In genomic region chr13:100883453-100883852, GRCh38 we compare ENCODE assay signal across 32 cellular contexts.
DNase-seq lines count a peak whose midpoint lies in the region; ATAC-seq and TF ChIP-seq lines count a peak whose summit lies in the region.
"Had no signal": no experiment of that assay in that cellular context is flagged by ENCODE, and none has a peak within 500 bp of the region (broad histone marks: within the 10 kb centered on the region; RNA-seq: fewer than 3 reads in every experiment).

No MANE protein-coding gene starts in this region.

- no peak overlapping the region for H3K4me3 Mint-ChIP-seq in activated CD4-positive, alpha-beta memory T cell treated with anti-CD3 and anti-CD28 coated beads for 36 hours
- H3K4me3 Mint-ChIP-seq: activated CD8-positive, alpha-beta T cell treated with anti-CD3 and anti-CD28 coated beads for 36 hours; activated naive CD4-positive, alpha-beta T cell treated with anti-CD3 and anti-CD28 coated beads, Interleukin-2, amount 10 ng/mL, durations not matched to agents 7 days and 5 days; activated T-helper 17 cell treated with anti-CD3 and anti-CD28 coated beads, Interleukin-2, amount 50 U/mL, for 72 hours; central memory CD8-positive, alpha-beta T cell; dendritic cell treated with granulocyte-macrophage colony-stimulating factor and Interleukin-4, amounts not matched to agents 40 ng/mL and 50 ng/mL, for 4 days; endodermal cell; nephron progenitor cell; T-helper 1 cell treated with Interleukin-12 subunit alpha and Interleukin-12 subunit beta and Interleukin-4 antibody, amounts not matched to agents 30 μg/mL and 1 μg/mL, for 36 hours had no signal

- H3K4me3 ChIP-seq in IMR-90 (ENCODE audit: insufficient read depth, low read depth, low read length), result no peak overlapping the region
- no peak overlapping the region for H3K4me3 ChIP-seq in liver (ENCODE audit: low read depth in 1 of 3, low read length in 3 of 3)
- H3K4me3 ChIP-seq: adrenal gland; BLaER1 treated with 17β-estradiol and CSF1 and Interleukin-3, amounts not matched to agents 10 nM and 100 nM; esophagus squamous epithelium; HAP-1; lung; ovary; suprapubic skin had no signal

- dilution Hi-C loops in IMR-90 (cut with HindIII; ENCODE audit: low sequenced_read_pairs, unreplicated experiment), result no loop called here

- H3K79me1 ChIP-seq in IMR-90 (ENCODE audit: low read depth in 1 of 2, low read length in 2 of 2), result no peaks in the 10 kb centered on the region

- no peak overlapping the region for H3K18ac ChIP-seq in IMR-90 (ENCODE audit: low read depth, low read length)

- H3K27ac ChIP-seq in IMR-90 (ENCODE audit: insufficient read depth, low read length), result no peak overlapping the region
- H3K27ac ChIP-seq in liver (ENCODE audit: low read depth in 1 of 2, low read length in 2 of 2), result no peak overlapping the region
- H3K27ac ChIP-seq: adrenal gland; BLaER1 treated with 17β-estradiol and CSF1 and Interleukin-3, amounts not matched to agents 10 nM and 100 nM; esophagus squamous epithelium; ovary; suprapubic skin had no signal

- no peaks in the 10 kb centered on the region for H4K20me1 ChIP-seq in IMR-90 (ENCODE audit: insufficient read depth, low read length)
- H4K20me1 ChIP-seq: BLaER1 treated with 17β-estradiol and CSF1 and Interleukin-3, amounts not matched to agents 10 nM and 100 nM had no signal

- TF ChIP-seq RAD21 in IMR-90 (IDR thresholded peaks at IDR 0.05; ENCODE audit: low read length) (no peak), liver (IDR thresholded peaks at IDR 0.05) (peak; percentile 8 to 23)

- 0 out of 2 replicates have a peak overlapping the region, but pooled peaks have one; percentile 6 for H2BK120ac ChIP-seq in IMR-90 (ENCODE audit: low read depth, low read length)

- DNase-seq in COR-L47 (lab: John Stamatoyannopoulos, UW) (peak; percentile 1), IMR-90 (no peak), SK-MEL-5 (ENCODE audit: low read depth, low spot score) (peak; percentile 8), NCI-H2196 treated with DMSO at 0.1 percent for 48 hours (lab: John Stamatoyannopoulos, UW; ENCODE audit: unreplicated experiment) (no peak), NOMO-1 (lab: John Stamatoyannopoulos, UW; ENCODE audit: unreplicated experiment in 2 of 2) (no peak)
- DNase-seq in activated CD4-positive, alpha-beta memory T cell treated with anti-CD3 and anti-CD28 coated beads for 36 hours, result no peak
- DNase-seq: activated CD8-positive, alpha-beta T cell treated with anti-CD3 and anti-CD28 coated beads for 36 hours; activated naive CD4-positive, alpha-beta T cell treated with anti-CD3 and anti-CD28 coated beads, Interleukin-2, amount 10 ng/mL, durations not matched to agents 7 days and 5 days; adrenal gland; DMS79 treated with DMSO at 0.1 percent for 48 hours; endodermal cell; esophagus squamous epithelium; GF-D8; NCI-H2029; NCI-H2227 treated with DMSO at 0.1 percent for 48 hours; NCI-H748 treated with DMSO at 0.1 percent for 48 hours; nephron progenitor cell; ovary; retina; SK-N-SH; small intestine; stimulated activated naive CD4-positive, alpha-beta T cell had no signal

- 0 out of 2 replicates have a peak, but pooled peaks cover 2% of the 10 kb centered on the region for H3K9me1 ChIP-seq in IMR-90 (ENCODE audit: insufficient read depth, low read length)

- no peaks in the 10 kb centered on the region for H3K27me3 ChIP-seq in IMR-90 (ENCODE audit: control insufficient read depth, insufficient read depth, low read length)
- no peaks in the 10 kb centered on the region for H3K27me3 ChIP-seq in liver (ENCODE audit: control insufficient read depth in 4 of 4, insufficient read depth in 4 of 4, low read length in 3 of 4)
- H3K27me3 ChIP-seq: adrenal gland; BLaER1 treated with 17β-estradiol and CSF1 and Interleukin-3, amounts not matched to agents 10 nM and 100 nM; esophagus squamous epithelium; ovary; suprapubic skin had no signal

- H3K4me1 Mint-ChIP-seq in activated CD4-positive, alpha-beta memory T cell treated with anti-CD3 and anti-CD28 coated beads for 36 hours (ENCODE audit: low read depth), result no peaks in the 10 kb centered on the region
- H3K4me1 Mint-ChIP-seq: activated naive CD4-positive, alpha-beta T cell treated with anti-CD3 and anti-CD28 coated beads, Interleukin-2, amount 10 ng/mL, durations not matched to agents 7 days and 5 days; activated T-helper 17 cell treated with anti-CD3 and anti-CD28 coated beads, Interleukin-2, amount 50 U/mL, for 72 hours; central memory CD8-positive, alpha-beta T cell; endodermal cell had no signal

- H3K4me2 ChIP-seq in IMR-90 (ENCODE audit: low read depth, low read length), result no peak overlapping the region
- H3K4me2 ChIP-seq: BLaER1 treated with 17β-estradiol and CSF1 and Interleukin-3, amounts not matched to agents 10 nM and 100 nM; SK-N-SH had no signal

- no peak overlapping the region for H3K14ac ChIP-seq in IMR-90 (replicated peaks; ENCODE audit: low read depth, low read length)

- no peaks in the 10 kb centered on the region for H3K36me3 ChIP-seq in IMR-90 (ENCODE audit: control insufficient read depth, insufficient read depth, low read length)
- H3K36me3 ChIP-seq in liver (ENCODE audit: control insufficient read depth in 4 of 4, insufficient read depth in 3 of 4, low read depth in 1 of 4, low read length in 3 of 4), result no peaks in the 10 kb centered on the region
- H3K36me3 ChIP-seq: adrenal gland; BLaER1 treated with 17β-estradiol and CSF1 and Interleukin-3, amounts not matched to agents 10 nM and 100 nM; esophagus squamous epithelium; HAP-1; ovary; suprapubic skin had no signal

- no peak for TF ChIP-seq POLR2A in IMR-90 (IDR thresholded peaks at IDR 0.05; ENCODE audit: low read depth, low read length)

- POLR2A ChIA-PET in IMR-90 (lab: Charles Lee; ENCODE audit: unreplicated experiment), result no interaction called here
- POLR2A ChIA-PET in activated CD4-positive, alpha-beta memory T cell treated with anti-CD3 and anti-CD28 coated beads for 36 hours (lab: Charles Lee), result no interaction called here

- intact Hi-C loops in IMR-90 (cut with micrococcal nuclease), result no loop called here
- intact Hi-C loops in activated CD4-positive, alpha-beta memory T cell treated with anti-CD3 and anti-CD28 coated beads for 36 hours (cut with micrococcal nuclease), result no loop called here

- H4K8ac ChIP-seq in IMR-90 (ENCODE audit: low read depth in 2 of 2, low read length in 2 of 2), result no peak overlapping the region

- H3K9me3 ChIP-seq in IMR-90 (ENCODE audit: control insufficient read depth, insufficient read depth, low read length) (no peaks in the 10 kb centered on the region), liver (ENCODE audit: control insufficient read depth in 4 of 4, low read length in 3 of 4) (no peaks in the 10 kb centered on the region)
- H3K9me3 ChIP-seq: adrenal gland; BLaER1 treated with 17β-estradiol and CSF1 and Interleukin-3, amounts not matched to agents 10 nM and 100 nM; esophagus squamous epithelium; HAP-1; ovary; SK-N-SH; suprapubic skin had no signal

- in situ Hi-C loops in IMR-90 (cut with MboI; ENCODE audit: low sequenced_read_pairs), result no loop called here
- in situ Hi-C loops in SK-MEL-5 (cut with HindIII; ENCODE audit: low pct_unique_long_range_greater_than_20kb, low sequenced_read_pairs), result no loop called here

- no peak overlapping the region for H4K5ac ChIP-seq in IMR-90 (ENCODE audit: low read depth, low read length)

- H3K27me3 Mint-ChIP-seq in activated CD4-positive, alpha-beta memory T cell treated with anti-CD3 and anti-CD28 coated beads for 36 hours, result peaks cover 9% of the 10 kb centered on the region
- H3K27me3 Mint-ChIP-seq: activated naive CD4-positive, alpha-beta T cell treated with anti-CD3 and anti-CD28 coated beads, Interleukin-2, amount 10 ng/mL, durations not matched to agents 7 days and 5 days; dendritic cell treated with granulocyte-macrophage colony-stimulating factor and Interleukin-4, amounts not matched to agents 40 ng/mL and 50 ng/mL, for 4 days had no signal

- H3K4ac ChIP-seq in IMR-90 (ENCODE audit: low read depth, low read length), result no peak overlapping the region

- peaks cover 2% of the 10 kb centered on the region; the same call in 1 of the 2 replicates for H3K4me1 ChIP-seq in IMR-90 (ENCODE audit: control insufficient read depth, insufficient read depth, low read length)
- H3K4me1 ChIP-seq in liver (ENCODE audit: control insufficient read depth in 4 of 4, insufficient read depth in 4 of 4, low read length in 3 of 4), result no peaks in the 10 kb centered on the region
- H3K4me1 ChIP-seq: adrenal gland, esophagus squamous epithelium, HAP-1, suprapubic skin had no signal

- H2BK5ac ChIP-seq in IMR-90 (ENCODE audit: low read depth, low read length, poor library complexity, severe bottlenecking), result no peak overlapping the region

- H2AK9ac ChIP-seq in IMR-90 (replicated peaks; ENCODE audit: low read depth, low read length, poor library complexity), result no peak overlapping the region

- no peaks in the 10 kb centered on the region for H3K36me3 Mint-ChIP-seq in activated CD4-positive, alpha-beta memory T cell treated with anti-CD3 and anti-CD28 coated beads for 36 hours
- H3K36me3 Mint-ChIP-seq: activated naive CD4-positive, alpha-beta T cell treated with anti-CD3 and anti-CD28 coated beads, Interleukin-2, amount 10 ng/mL, durations not matched to agents 7 days and 5 days had no signal

- no peak overlapping the region for H2BK20ac ChIP-seq in IMR-90 (ENCODE audit: low read depth, low read length)

- H3K9ac ChIP-seq in IMR-90 (ENCODE audit: low read depth, low read length), result no peak overlapping the region
- no peak overlapping the region for H3K9ac ChIP-seq in liver (ENCODE audit: low read depth in 1 of 2, low read length in 2 of 2)
- H3K9ac ChIP-seq: BLaER1 treated with 17β-estradiol and CSF1 and Interleukin-3, amounts not matched to agents 10 nM and 100 nM; SK-N-SH had no signal

- no peak overlapping the region for H2AK5ac ChIP-seq in IMR-90 (ENCODE audit: low read depth, low read length)

- CTCF ChIA-PET in IMR-90 (lab: Yijun Ruan, JAX), result interaction anchor here (0.5 kb wide), 1 partner anchor 114 kb away, joined by 5 read pairs; no protein-coding TSS in a partner anchor
- CTCF ChIA-PET in activated CD4-positive, alpha-beta memory T cell treated with anti-CD3 and anti-CD28 coated beads for 36 hours (lab: Charles Lee), result no interaction called here

- no peak overlapping the region for H3K56ac ChIP-seq in IMR-90 (ENCODE audit: extremely low read depth, insufficient read depth, low read length)

- no peak for TF ChIP-seq CTCF in IMR-90 (conservative IDR thresholded peaks at IDR 0.05; ENCODE audit: low read depth, low read length)
- no peak for TF ChIP-seq CTCF in liver (IDR thresholded peaks at IDR 0.05; ENCODE audit: low read depth, low read length, missing input control)

- ATAC-seq in IMR-90 (ENCODE audit: low read depth), result no peak
- no peak for ATAC-seq in HG03139 (IDR thresholded peaks at IDR 0.05; ENCODE audit: unreplicated experiment)
- ATAC-seq: activated CD8-positive, alpha-beta T cell treated with anti-CD3 and anti-CD28 coated beads for 36 hours; activated T-helper 17 cell treated with anti-CD3 and anti-CD28 coated beads, Interleukin-2, amount 50 U/mL, for 72 hours had no signal

- no CpG with 5 or more reads among the region's 3 CpGs for WGBS in IMR-90 (ENCODE audit: extremely low coverage in 2 of 2, insufficient read length in 1 of 2), 2 experiments
- 90% methylated on average over 3 of the region's 3 CpGs for WGBS in liver

- H3K27ac Mint-ChIP-seq in activated CD4-positive, alpha-beta memory T cell treated with anti-CD3 and anti-CD28 coated beads for 36 hours, result no peak overlapping the region
- H3K27ac Mint-ChIP-seq: activated CD8-positive, alpha-beta T cell treated with anti-CD3 and anti-CD28 coated beads for 36 hours; activated naive CD4-positive, alpha-beta T cell treated with anti-CD3 and anti-CD28 coated beads, Interleukin-2, amount 10 ng/mL, durations not matched to agents 7 days and 5 days; activated T-helper 17 cell treated with anti-CD3 and anti-CD28 coated beads, Interleukin-2, amount 50 U/mL, for 72 hours; dendritic cell treated with granulocyte-macrophage colony-stimulating factor and Interleukin-4, amounts not matched to agents 40 ng/mL and 50 ng/mL, for 4 days; endodermal cell; nephron progenitor cell; T-helper 1 cell treated with Interleukin-12 subunit alpha and Interleukin-12 subunit beta and Interleukin-4 antibody, amounts not matched to agents 30 μg/mL and 1 μg/mL, for 36 hours had no signal

- no peaks in the 10 kb centered on the region for H3K9me3 Mint-ChIP-seq in activated CD4-positive, alpha-beta memory T cell treated with anti-CD3 and anti-CD28 coated beads for 36 hours
- H3K9me3 Mint-ChIP-seq: activated CD8-positive, alpha-beta T cell treated with anti-CD3 and anti-CD28 coated beads for 36 hours; central memory CD8-positive, alpha-beta T cell; T-helper 1 cell treated with Interleukin-12 subunit alpha and Interleukin-12 subunit beta and Interleukin-4 antibody, amounts not matched to agents 30 μg/mL and 1 μg/mL, for 36 hours had no signal

- H3K23ac ChIP-seq in IMR-90 (ENCODE audit: low read depth, low read length), result no peak overlapping the region

- BruUV-seq in IMR-90 (replicated peaks; lab: Mats Ljungman, UMichigan), result no TSS peak

- no peak overlapping the region for H2AFZ ChIP-seq in IMR-90 (replicated peaks; ENCODE audit: low read length, poor library complexity)

- no peak overlapping the region; the same call in 2 of the 3 replicates for H2BK15ac ChIP-seq in IMR-90 (ENCODE audit: low read depth, low read length)

- H4K91ac ChIP-seq in IMR-90 (ENCODE audit: insufficient read depth, low read depth, low read length), result no peak overlapping the region

Comparison
In these comparisons a context has a peak if more than half of its experiments do, and no peak if none do; other contexts are left out.
1. DNase-seq: peak in COR-L47 (single experiment) and SK-MEL-5 (single experiment); none in IMR-90 (single experiment), NCI-H2196 treated with DMSO at 0.1 percent for 48 hours (single experiment), NOMO-1 (0 of 2) and activated CD4-positive, alpha-beta memory T cell treated with anti-CD3 and anti-CD28 coated beads for 36 hours (single experiment).